ENCODE assay signal across 25 cellular contexts in the genomic region with DNA sequence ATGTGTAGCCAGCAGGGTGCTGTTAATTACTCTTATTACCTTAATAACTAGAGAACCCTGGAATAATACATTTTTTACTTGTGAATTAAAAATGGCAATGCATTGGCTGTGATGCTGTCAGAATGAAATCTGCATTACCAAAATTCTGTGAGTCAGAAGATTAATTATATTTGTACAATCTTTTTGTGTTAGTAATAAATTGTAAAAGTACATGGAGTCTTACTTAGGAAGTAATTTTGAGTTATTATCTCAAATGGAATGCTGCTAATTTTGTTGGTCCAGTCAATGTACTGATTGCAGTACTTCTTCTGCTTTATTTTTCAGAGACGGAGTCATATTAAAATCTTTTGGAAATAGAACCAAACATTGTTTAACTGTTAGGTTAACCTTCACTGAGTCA.
"Had no signal": no experiment of that assay in that cellular context is flagged by ENCODE, and none has a peak within 500 bp of the region (broad histone marks: within the 10 kb centered on the region; RNA-seq: fewer than 3 reads in every experiment).

No MANE protein-coding gene starts in this region.

- H3K27me3 ChIP-seq: cardiac muscle cell, dorsolateral prefrontal cortex, gastroesophageal sphincter, suprapubic skin, tibial nerve had no signal

- H3K4me1 ChIP-seq: gastroesophageal sphincter, suprapubic skin, tibial nerve had no signal

- DNase-seq: activated CD4-positive, alpha-beta memory T cell treated with anti-CD3 and anti-CD28 coated beads, Interleukin-2, amount 10 ng/mL, durations not matched to agents 7 days and 5 days; activated CD4-positive, alpha-beta T cell treated with anti-CD3 and anti-CD28 coated beads, Interleukin-2, amount 10 ng/mL, durations not matched to agents 7 days and 5 days; activated CD4-positive, CD25-positive, alpha-beta regulatory T cell treated with anti-CD3 and anti-CD28 coated beads, Interleukin-2, amount 50 U/mL, for 72 hours; activated CD8-positive, alpha-beta memory T cell treated with anti-CD3 and anti-CD28 coated beads, Interleukin-2, amount 50 U/mL, for 48 hours; activated gamma-delta T cell; activated naive CD4-positive, alpha-beta T cell treated with anti-CD3 and anti-CD28 coated beads, Interleukin-2, amount 10 ng/mL, durations not matched to agents 7 days and 5 days; activated naive CD8-positive, alpha-beta T cell treated with anti-CD3 and anti-CD28 coated beads, Interleukin-2, amount 10 ng/mL, durations not matched to agents 7 days and 5 days; activated T-cell treated with anti-CD3 and anti-CD28 coated beads, Interleukin-2, amount 50 U/mL, for 24 hours; amniotic stem cell; dorsolateral prefrontal cortex; effector memory CD4-positive, alpha-beta T cell; hippocampal formation; kidney; left colon; naive thymus-derived CD4-positive, alpha-beta T cell; right cardiac atrium; stimulated activated CD4-positive, alpha-beta T cell treated with anti-CD3 and anti-CD28 coated beads, Interleukin-15, amount 100 ng/mL, for 24 hours; stimulated activated naive CD4-positive, alpha-beta T cell; T-helper 2 cell had no signal

- ATAC-seq: esophagus mucosa; gastroesophageal sphincter; left colon; naive thymus-derived CD4-positive, alpha-beta T cell; right cardiac atrium had no signal

- H3K4me3 ChIP-seq: cardiac muscle cell, coronary artery, dorsolateral prefrontal cortex, gastroesophageal sphincter, suprapubic skin, tibial nerve had no signal

- H3K27ac ChIP-seq: cardiac muscle cell, coronary artery, dorsolateral prefrontal cortex, gastroesophageal sphincter, suprapubic skin, tibial nerve had no signal

- H3K36me3 ChIP-seq: cardiac muscle cell, gastroesophageal sphincter, suprapubic skin, tibial nerve had no signal

- H3K9me3 ChIP-seq: gastroesophageal sphincter, suprapubic skin, tibial nerve had no signal
